Comparison of ENCODE assay signal across 11 cellular contexts in the genomic region with DNA sequence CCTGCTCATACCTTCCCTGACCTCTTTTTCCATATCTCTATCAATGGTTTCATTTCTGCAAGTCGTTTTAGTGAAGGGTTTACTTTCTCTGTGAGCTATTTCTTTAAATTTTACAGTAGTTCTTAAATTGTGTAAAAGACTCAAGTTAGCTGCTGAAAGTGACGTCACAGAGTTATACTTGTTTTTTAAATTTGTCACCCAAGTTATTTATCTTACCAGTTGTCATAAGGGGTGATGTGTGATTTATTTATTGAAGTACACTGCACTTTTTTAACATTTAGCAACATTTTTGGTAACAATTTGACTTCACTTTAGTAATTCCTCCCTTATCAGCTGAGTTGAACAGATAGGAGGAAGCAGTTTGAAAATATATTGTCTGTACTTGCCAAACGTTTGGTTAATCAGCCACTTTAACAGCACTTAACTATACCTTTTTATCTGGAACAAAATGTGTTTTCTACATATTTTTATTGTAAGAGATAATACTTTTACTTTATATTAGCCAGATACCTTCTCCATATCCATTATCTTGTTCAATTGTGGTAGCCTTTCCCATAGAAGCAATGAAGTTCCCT. TPM values are rescaled to one million over a fixed set of nuclear protein-coding genes. Genes with fewer than 3 reads are reported as not detected.
DNase-seq lines count a peak whose midpoint lies in the region; ATAC-seq and TF ChIP-seq lines count a peak whose summit lies in the region.
"Had no signal": no experiment of that assay in that cellular context is flagged by ENCODE, and none has a peak within 500 bp of the region (broad histone marks: within the 10 kb centered on the region; RNA-seq: fewer than 3 reads in every experiment).

No MANE protein-coding gene starts in this region.

- no peaks in the 10 kb centered on the region for H3K9me2 ChIP-seq in SU-DHL-6 (replicated peaks; ENCODE audit: insufficient read depth, low read length)

- H3K9ac ChIP-seq in SU-DHL-6 (ENCODE audit: low read length) (peak overlapping the region; percentile 97), endodermal cell (ENCODE audit: extremely low read depth, low read length, poor library complexity, severe bottlenecking) (peak overlapping the region; percentile 76)

- H3K9me3 ChIP-seq in SU-DHL-6 (ENCODE audit: insufficient read depth, low read length) (no peaks in the 10 kb centered on the region), endodermal cell (ENCODE audit: control insufficient read depth, low read length) (no peaks in the 10 kb centered on the region)

- no peaks in the 10 kb centered on the region for H3K27me3 ChIP-seq in SU-DHL-6 (ENCODE audit: low read length)
- H3K27me3 ChIP-seq in endodermal cell (ENCODE audit: control insufficient read depth, insufficient read depth, low read length, poor library complexity, severe bottlenecking), result no peaks in the 10 kb centered on the region

- H3K36me3 ChIP-seq in SU-DHL-6 (ENCODE audit: low read length) (peaks cover 7% of the 10 kb centered on the region; the same call in 1 of the 2 replicates), endodermal cell (ENCODE audit: control insufficient read depth, insufficient read depth, low read length) (peaks cover 50% of the 10 kb centered on the region)

- H2AFZ ChIP-seq in SU-DHL-6 (ENCODE audit: low read depth, low read length, severe bottlenecking), result no peak overlapping the region

- WGBS in endodermal cell (ENCODE audit: insufficient coverage in 1 of 2, insufficient read length in 1 of 2), 2 experiments, result 34% methylated on average over 2 of the region's 3 CpGs; no CpG with 5 or more reads in 1 of the 2 experiments

- H3K4me1 Mint-ChIP-seq in activated T-cell treated with anti-CD3 and anti-CD28 coated beads, Interleukin-2, amount 50 U/mL, for 24 hours (ENCODE audit: low read depth), result peaks cover 68% of the 10 kb centered on the region
- peaks cover 52% of the 10 kb centered on the region for H3K4me1 Mint-ChIP-seq in endodermal cell
- peaks cover 44% of the 10 kb centered on the region for H3K4me1 Mint-ChIP-seq in stimulated activated effector memory CD8-positive, alpha-beta T cell treated with anti-CD3 and anti-CD28 coated beads, Interleukin-12 subunit alpha, Interleukin-12 subunit beta, amount 100 ng/mL, for 72 hours

- peaks cover 54% of the 10 kb centered on the region for H3K36me3 Mint-ChIP-seq in activated T-cell treated with anti-CD3 and anti-CD28 coated beads, Interleukin-2, amount 50 U/mL, for 24 hours (ENCODE audit: low read depth)
- H3K36me3 Mint-ChIP-seq in endodermal cell (ENCODE audit: low read depth), result peaks cover 6% of the 10 kb centered on the region
- peaks cover 25% of the 10 kb centered on the region for H3K36me3 Mint-ChIP-seq in stimulated activated effector memory CD8-positive, alpha-beta T cell treated with anti-CD3 and anti-CD28 coated beads, Interleukin-12 subunit alpha, Interleukin-12 subunit beta, amount 100 ng/mL, for 72 hours

- H3K4me2 ChIP-seq in SU-DHL-6 (ENCODE audit: low read depth, low read length, poor library complexity, severe bottlenecking), result peak overlapping the region; percentile 87

- peaks cover 10% of the 10 kb centered on the region for H3F3A ChIP-seq in SU-DHL-6 (ENCODE audit: insufficient read depth)

- H3K27ac Mint-ChIP-seq in activated T-cell treated with anti-CD3 and anti-CD28 coated beads, Interleukin-2, amount 50 U/mL, for 24 hours, result peak overlapping the region; percentile 42
- H3K27ac Mint-ChIP-seq in endodermal cell, result peak overlapping the region; percentile 56
- H3K27ac Mint-ChIP-seq in stimulated activated effector memory CD8-positive, alpha-beta T cell treated with anti-CD3 and anti-CD28 coated beads, Interleukin-12 subunit alpha, Interleukin-12 subunit beta, amount 100 ng/mL, for 72 hours, result peak overlapping the region; percentile 48

- H3K4me3 ChIP-seq in SU-DHL-6 (ENCODE audit: insufficient read depth, low read length, poor library complexity, severe bottlenecking) (peak overlapping the region; percentile 94), endodermal cell (ENCODE audit: low read length) (peak overlapping the region; percentile 98)

- H3K4me3 Mint-ChIP-seq in activated T-cell treated with anti-CD3 and anti-CD28 coated beads, Interleukin-2, amount 50 U/mL, for 24 hours, result peak overlapping the region; percentile 2
- no peak overlapping the region for H3K4me3 Mint-ChIP-seq in endodermal cell
- no peak overlapping the region for H3K4me3 Mint-ChIP-seq in stimulated activated effector memory CD8-positive, alpha-beta T cell treated with anti-CD3 and anti-CD28 coated beads, Interleukin-12 subunit alpha, Interleukin-12 subunit beta, amount 100 ng/mL, for 72 hours

- peaks cover 52% of the 10 kb centered on the region for H4K20me1 ChIP-seq in SU-DHL-6 (ENCODE audit: low read depth, low read length)

- H3K27ac ChIP-seq in SU-DHL-6 (ENCODE audit: low read depth, low read length), result no peak overlapping the region
- no peak overlapping the region for H3K27ac ChIP-seq in endodermal cell (ENCODE audit: low read depth, low read length)
- H3K27ac ChIP-seq: VCaP had no signal

- no peaks in the 10 kb centered on the region for H3K9me3 Mint-ChIP-seq in activated T-cell treated with anti-CD3 and anti-CD28 coated beads, Interleukin-2, amount 50 U/mL, for 24 hours
- H3K9me3 Mint-ChIP-seq in endodermal cell, result no peaks in the 10 kb centered on the region
- no peaks in the 10 kb centered on the region for H3K9me3 Mint-ChIP-seq in stimulated activated effector memory CD8-positive, alpha-beta T cell treated with anti-CD3 and anti-CD28 coated beads, Interleukin-12 subunit alpha, Interleukin-12 subunit beta, amount 100 ng/mL, for 72 hours

- no peak for ATAC-seq in stimulated activated effector memory CD8-positive, alpha-beta T cell treated with anti-CD3 and anti-CD28 coated beads, Interleukin-12 subunit alpha, Interleukin-12 subunit beta, amount 100 ng/mL, for 72 hours
- ATAC-seq in HG03280 (IDR thresholded peaks at IDR 0.05; ENCODE audit: unreplicated experiment) (no peak), HG03457 (IDR thresholded peaks at IDR 0.05; ENCODE audit: unreplicated experiment) (no peak)

- DNase-seq in activated T-cell treated with anti-CD3 and anti-CD28 coated beads, Interleukin-2, amount 50 U/mL, for 24 hours, result no peak
- DNase-seq in activated T-cell treated with anti-CD3 and anti-CD28 coated beads for 4 hours (no peak), endodermal cell (no peak), cerebellum (ENCODE audit: low spot score) (no peak)
- no peak for DNase-seq in stimulated activated effector memory CD8-positive, alpha-beta T cell treated with anti-CD3 and anti-CD28 coated beads, Interleukin-12 subunit alpha, Interleukin-12 subunit beta, amount 100 ng/mL, for 72 hours (ENCODE audit: low spot score in 2 of 2)
- DNase-seq: glutamatergic neuron; stimulated activated CD4-positive, alpha-beta T cell treated with anti-CD3 and anti-CD28 coated beads, Interleukin-4, amount 100 ng/mL, for 4 hours had no signal

- H3K27me3 Mint-ChIP-seq in activated T-cell treated with anti-CD3 and anti-CD28 coated beads, Interleukin-2, amount 50 U/mL, for 24 hours, result no peaks in the 10 kb centered on the region
- no peaks in the 10 kb centered on the region for H3K27me3 Mint-ChIP-seq in endodermal cell (ENCODE audit: insufficient read depth)

- TF ChIP-seq CTCF in SU-DHL-6 (IDR thresholded peaks at IDR 0.05; ENCODE audit: insufficient read depth, low read length, poor library complexity, severe bottlenecking) (no peak), endodermal cell (conservative IDR thresholded peaks at IDR 0.05) (no peak)

- peaks cover 85% of the 10 kb centered on the region for H3K79me2 ChIP-seq in SU-DHL-6 (ENCODE audit: insufficient read depth, low read length)

- H3K4me1 ChIP-seq in endodermal cell (ENCODE audit: control insufficient read depth, insufficient read depth, low read length), result peaks cover 15% of the 10 kb centered on the region

RNA-seq across cellular contexts. Expression of a gene that starts 3.8 kb away (rescaled TPM):
- total RNA-seq in endodermal cell (100 to 1,000 TPM; 126 to 199 TPM), cerebellum (95.2 TPM)
- 150 TPM for polyA plus RNA-seq in endodermal cell (2013, experiment 1 of 2)
- polyA plus RNA-seq in endodermal cell (2013, experiment 2 of 2), result 160 TPM
